Comparison of ENCODE assay signal across 15 cellular contexts in the genomic region with DNA sequence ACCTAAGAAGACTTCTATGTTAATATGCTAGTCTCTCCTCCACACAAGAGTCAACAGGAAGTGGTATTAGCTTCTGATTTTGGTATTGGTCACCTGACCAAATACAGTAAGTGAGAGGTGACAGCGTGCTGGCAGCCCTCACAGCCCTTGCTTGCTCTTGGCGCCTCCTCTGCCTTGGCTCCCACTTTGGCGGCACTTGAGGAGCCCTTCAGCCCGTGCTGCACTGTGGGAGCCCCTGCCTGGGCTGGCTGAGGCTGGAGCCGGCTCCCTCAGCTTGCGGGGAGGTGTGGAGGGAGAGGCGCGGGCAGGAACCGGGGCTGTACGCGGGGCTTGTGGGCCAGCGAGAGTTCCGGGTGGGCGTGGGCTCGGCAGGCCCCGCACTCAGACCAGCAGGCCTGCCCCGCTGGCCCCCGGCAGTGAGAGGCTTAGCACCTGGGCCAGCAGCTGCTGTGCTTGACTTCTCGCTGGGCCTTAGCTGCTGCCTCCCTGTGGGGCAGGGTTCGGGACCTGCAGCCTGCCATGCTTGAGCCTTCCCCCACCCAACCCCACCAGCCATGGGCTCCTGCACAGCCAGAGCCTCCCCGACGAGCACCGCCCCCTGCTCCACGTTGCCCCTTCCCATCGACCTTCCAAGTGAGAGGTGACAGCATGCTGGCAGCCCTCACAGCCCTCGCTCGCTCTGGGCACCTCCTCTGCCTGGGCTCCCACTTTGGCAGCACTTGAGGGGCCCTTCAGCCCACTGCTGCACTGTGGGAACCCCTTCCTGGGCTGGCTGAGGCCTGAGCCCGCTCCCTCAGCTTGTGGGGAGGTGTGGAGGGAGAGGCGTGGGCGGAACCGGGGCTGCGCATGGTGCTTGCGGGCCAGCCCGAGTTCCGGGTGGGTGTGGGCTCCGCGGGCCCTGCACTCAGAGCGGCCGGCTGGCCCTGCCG. TPM values are rescaled to one million over a fixed set of nuclear protein-coding genes. Genes with fewer than 3 reads are reported as not detected.
DNase-seq lines count a peak whose midpoint lies in the region; ATAC-seq and TF ChIP-seq lines count a peak whose summit lies in the region.
"Had no signal": no experiment of that assay in that cellular context is flagged by ENCODE, and none has a peak within 500 bp of the region (broad histone marks: within the 10 kb centered on the region; RNA-seq: fewer than 3 reads in every experiment).

No MANE protein-coding gene starts in this region.

- no peak overlapping the region for H2AFZ ChIP-seq in OCI-LY7 (ENCODE audit: low read length)

- H3K27ac ChIP-seq in CD4-positive, CD25-positive, alpha-beta regulatory T cell (ENCODE audit: insufficient read depth, low read length, poor library complexity, severe bottlenecking): peak overlapping the region; percentile 56
- H3K27ac ChIP-seq in OCI-LY7 (ENCODE audit: low read depth, low read length, poor library complexity, severe bottlenecking): no peak overlapping the region
- H3K27ac ChIP-seq: BLaER1 treated with 17β-estradiol and CSF1 and Interleukin-3, amounts not matched to agents 10 nM and 100 nM had no signal

- TF ChIP-seq CTCF in OCI-LY7 (conservative IDR thresholded peaks at IDR 0.05; ENCODE audit: low read length): no peak

- peak; percentile 90 to 96 for ATAC-seq in CD4-positive, CD25-positive, alpha-beta regulatory T cell (ENCODE audit: low read depth in 2 of 2)
- peak; percentile 94 for ATAC-seq in GM19043 (IDR thresholded peaks at IDR 0.05; ENCODE audit: low read depth, unreplicated experiment)
- peak; percentile 84 for ATAC-seq in HG02884 (IDR thresholded peaks at IDR 0.05; ENCODE audit: unreplicated experiment)
- ATAC-seq in Right ventricle myocardium inferior: no peak
- ATAC-seq: activated naive CD4-positive, alpha-beta T cell treated with anti-CD3 and anti-CD28 coated beads, Interleukin-2, amount 50 U/mL, for 72 hours; left colon; SK-N-SH treated with all-trans-retinoic acid at 6 μM for 48 hours had no signal

- CTCF ChIA-PET in activated CD4-positive, alpha-beta memory T cell treated with anti-CD3 and anti-CD28 coated beads for 36 hours (lab: Charles Lee): no interaction called here
- CTCF ChIA-PET in OCI-LY7 (lab: Charles Lee; ENCODE audit: unreplicated experiment): no interaction called here

- POLR2A ChIA-PET in activated CD4-positive, alpha-beta memory T cell treated with anti-CD3 and anti-CD28 coated beads for 36 hours (lab: Charles Lee): no interaction called here
- POLR2A ChIA-PET in OCI-LY7 (lab: Charles Lee): no interaction called here

- H3K79me2 ChIP-seq in OCI-LY7 (ENCODE audit: insufficient read depth, low read depth, low read length): no peaks in the 10 kb centered on the region

- no peak overlapping the region for H3K4me2 ChIP-seq in OCI-LY7 (ENCODE audit: low read length)
- H3K4me2 ChIP-seq: BLaER1 treated with 17β-estradiol and CSF1 and Interleukin-3, amounts not matched to agents 10 nM and 100 nM had no signal

- peaks cover 6 to 47% (median 27%) of the 10 kb centered on the region in 4 donors for H3K4me1 Mint-ChIP-seq in CD4-positive, CD25-positive, alpha-beta regulatory T cell
- peaks cover 18% of the 10 kb centered on the region for H3K4me1 Mint-ChIP-seq in activated CD4-positive, alpha-beta memory T cell treated with anti-CD3 and anti-CD28 coated beads for 36 hours (ENCODE audit: low read depth)

- H3K4me1 ChIP-seq in CD4-positive, CD25-positive, alpha-beta regulatory T cell (ENCODE audit: control insufficient read depth, insufficient read depth, low read length, poor library complexity, severe bottlenecking): peaks cover 22% of the 10 kb centered on the region
- H3K4me1 ChIP-seq in OCI-LY7 (ENCODE audit: insufficient read depth, low read length, poor library complexity, severe bottlenecking): peaks cover 3% of the 10 kb centered on the region

- H3K36me3 ChIP-seq in CD4-positive, CD25-positive, alpha-beta regulatory T cell (ENCODE audit: control insufficient read depth, insufficient read depth, low read length): no peaks in the 10 kb centered on the region
- H3K36me3 ChIP-seq in OCI-LY7 (ENCODE audit: insufficient read depth, low read length): no peaks in the 10 kb centered on the region
- H3K36me3 ChIP-seq: BLaER1 treated with 17β-estradiol and CSF1 and Interleukin-3, amounts not matched to agents 10 nM and 100 nM had no signal

- H3K9me2 ChIP-seq in OCI-LY7 (ENCODE audit: insufficient read depth, low read length): no peaks in the 10 kb centered on the region

- no TSS peak for BruUV-seq in OCI-LY7 (replicated peaks; lab: Mats Ljungman, UMichigan)

- no peaks in the 10 kb centered on the region for H3K9me3 Mint-ChIP-seq in CD4-positive, CD25-positive, alpha-beta regulatory T cell
- H3K9me3 Mint-ChIP-seq in activated CD4-positive, alpha-beta memory T cell treated with anti-CD3 and anti-CD28 coated beads for 36 hours: no peaks in the 10 kb centered on the region

- no peaks in the 10 kb centered on the region for H4K20me1 ChIP-seq in OCI-LY7 (ENCODE audit: insufficient read depth, low read length)
- H4K20me1 ChIP-seq: BLaER1 treated with 17β-estradiol and CSF1 and Interleukin-3, amounts not matched to agents 10 nM and 100 nM had no signal

- no peaks in the 10 kb centered on the region for H3K36me3 Mint-ChIP-seq in CD4-positive, CD25-positive, alpha-beta regulatory T cell
- H3K36me3 Mint-ChIP-seq in activated CD4-positive, alpha-beta memory T cell treated with anti-CD3 and anti-CD28 coated beads for 36 hours: no peaks in the 10 kb centered on the region

- no peaks in the 10 kb centered on the region for H3K9me3 ChIP-seq in CD4-positive, CD25-positive, alpha-beta regulatory T cell (ENCODE audit: control insufficient read depth in 2 of 2, low read length in 2 of 2)
- H3K9me3 ChIP-seq in OCI-LY7 (ENCODE audit: low read length): no peaks in the 10 kb centered on the region

- no peaks in the 10 kb centered on the region for H3K27me3 ChIP-seq in CD4-positive, CD25-positive, alpha-beta regulatory T cell (ENCODE audit: control insufficient read depth, insufficient read depth, low read length)
- H3K27me3 ChIP-seq: BLaER1 treated with 17β-estradiol and CSF1 and Interleukin-3, amounts not matched to agents 10 nM and 100 nM had no signal

- peak in 2 of 3 donors; percentile 70 to 72 for DNase-seq in CD4-positive, CD25-positive, alpha-beta regulatory T cell
- DNase-seq in activated CD4-positive, alpha-beta memory T cell treated with anti-CD3 and anti-CD28 coated beads for 36 hours: peak; percentile 35
- DNase-seq in NCI-H1694 (lab: John Stamatoyannopoulos, UW) (no peak), OCI-LY7 (ENCODE audit: low spot score) (no peak), Right ventricle myocardium inferior (ENCODE audit: missing footprints) (no peak)
- no peak for DNase-seq in activated T-cell treated with anti-CD3 and anti-CD28 coated beads, Interleukin-2, amount 50 U/mL, for 48 hours
- DNase-seq: H7, NCI-H1417 treated with DMSO at 0.1 percent for 48 hours had no signal

- intact Hi-C loops in activated CD4-positive, alpha-beta memory T cell treated with anti-CD3 and anti-CD28 coated beads for 36 hours (cut with micrococcal nuclease): no loop called here
- intact Hi-C loops in OCI-LY7 (cut with micrococcal nuclease; ENCODE audit: unreplicated experiment): no loop called here
- intact Hi-C loops in Right ventricle myocardium inferior (cut with DNase I): loop anchor here (10.0 kb wide), 1 partner anchor 1585 kb away; no protein-coding TSS in a partner anchor

- no peak overlapping the region for H3K4me3 ChIP-seq in CD4-positive, CD25-positive, alpha-beta regulatory T cell (ENCODE audit: low read depth, low read length)
- no peak overlapping the region for H3K4me3 ChIP-seq in OCI-LY7 (ENCODE audit: low read depth, low read length, poor library complexity, severe bottlenecking)
- H3K4me3 ChIP-seq: BLaER1 treated with 17β-estradiol and CSF1 and Interleukin-3, amounts not matched to agents 10 nM and 100 nM; skin epidermis had no signal

- H3K4me3 Mint-ChIP-seq in CD4-positive, CD25-positive, alpha-beta regulatory T cell: peak overlapping the region; percentile 56 to 81 (median 74)
- H3K4me3 Mint-ChIP-seq in activated CD4-positive, alpha-beta memory T cell treated with anti-CD3 and anti-CD28 coated beads for 36 hours: no peak overlapping the region

- no peaks in the 10 kb centered on the region for H3K27me3 Mint-ChIP-seq in CD4-positive, CD25-positive, alpha-beta regulatory T cell
- H3K27me3 Mint-ChIP-seq in activated CD4-positive, alpha-beta memory T cell treated with anti-CD3 and anti-CD28 coated beads for 36 hours: no peaks in the 10 kb centered on the region

- peak overlapping the region; percentile 62 to 89 (median 69) for H3K27ac Mint-ChIP-seq in CD4-positive, CD25-positive, alpha-beta regulatory T cell
- no peak overlapping the region for H3K27ac Mint-ChIP-seq in activated CD4-positive, alpha-beta memory T cell treated with anti-CD3 and anti-CD28 coated beads for 36 hours
- H3K27ac Mint-ChIP-seq: activated naive CD4-positive, alpha-beta T cell treated with anti-CD3 and anti-CD28 coated beads, Interleukin-2, amount 50 U/mL, for 72 hours had no signal

RNA-seq across cellular contexts. Expression of gene ACSL5, which starts 4.2 kb away (rescaled TPM):
- total RNA-seq in CD4-positive, CD25-positive, alpha-beta regulatory T cell: 63.7 TPM
- polyA plus RNA-seq in CD4-positive, CD25-positive, alpha-beta regulatory T cell: 10 to 100 TPM; 74.8 to 94.4 (median 80.9) TPM
- total RNA-seq in activated CD4-positive, alpha-beta memory T cell treated with anti-CD3 and anti-CD28 coated beads for 36 hours: 10 to 100 TPM; 30.1 to 32.9 TPM
- 25.4 and 34.4 TPM in 2 replicates for total RNA-seq in OCI-LY7 (2014; rRNA removed; shearing (Covaris generic))
- total RNA-seq in OCI-LY7 (2022) (23.0 and 25.3 TPM in 2 replicates), Right ventricle myocardium inferior (6.4 TPM)

Comparison
In these comparisons a context has a peak if more than half of its experiments do, and no peak if none do; other contexts are left out.
1. DNase-seq: peak in CD4-positive, CD25-positive, alpha-beta regulatory T cell (2 of 3) and activated CD4-positive, alpha-beta memory T cell treated with anti-CD3 and anti-CD28 coated beads for 36 hours (single experiment); none in NCI-H1694 (single experiment), OCI-LY7 (single experiment), activated T-cell treated with anti-CD3 and anti-CD28 coated beads, Interleukin-2, amount 50 U/mL, for 48 hours (0 of 2) and Right ventricle myocardium inferior (single experiment).